Comparison of ENCODE assay signal across 1 cellular context in the genomic region with DNA sequence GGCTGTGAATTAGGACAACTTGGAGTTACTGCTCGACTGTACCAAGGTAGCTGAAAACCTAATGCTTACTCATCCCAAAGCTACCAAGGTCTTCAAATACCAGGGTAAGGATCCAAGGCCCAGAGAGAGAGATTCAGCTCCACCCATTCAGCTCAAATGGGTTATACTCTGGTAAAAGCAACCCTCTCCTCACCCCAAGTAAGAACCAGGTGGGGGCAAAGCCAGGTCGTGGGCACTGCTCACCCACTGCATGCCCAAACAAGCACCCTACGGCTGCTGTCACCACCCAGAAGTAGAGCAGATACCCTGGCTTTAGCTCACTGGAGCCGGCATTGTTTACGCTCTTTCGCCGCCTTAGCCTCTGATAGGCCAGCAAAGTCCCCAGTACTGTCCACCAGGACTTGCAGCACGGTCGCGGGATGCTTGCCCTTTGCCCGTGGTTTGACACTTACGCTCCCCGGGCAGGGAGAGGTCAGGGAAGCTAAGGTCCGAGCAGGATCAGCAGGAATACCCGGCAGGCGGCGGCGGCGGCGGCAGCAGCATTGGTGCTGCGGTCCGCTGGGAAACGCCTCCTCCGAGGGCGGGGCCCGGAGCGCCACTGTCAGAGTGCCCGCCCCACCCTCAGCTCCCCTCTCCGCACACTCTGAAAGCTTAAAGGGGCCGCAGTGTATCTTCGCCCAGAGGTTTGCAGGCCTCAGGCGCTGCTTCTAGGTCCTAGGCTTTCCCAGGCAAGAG.
TF ChIP-seq lines count a peak whose summit lies in the region.

No MANE protein-coding gene starts in this region.

TF ChIP-seq in HepG2, 621 proteins besides CTCF, POLR2A, EP300 and RAD21 (continued from another document and continues in another):
- TF ChIP-seq, protein P1, sequence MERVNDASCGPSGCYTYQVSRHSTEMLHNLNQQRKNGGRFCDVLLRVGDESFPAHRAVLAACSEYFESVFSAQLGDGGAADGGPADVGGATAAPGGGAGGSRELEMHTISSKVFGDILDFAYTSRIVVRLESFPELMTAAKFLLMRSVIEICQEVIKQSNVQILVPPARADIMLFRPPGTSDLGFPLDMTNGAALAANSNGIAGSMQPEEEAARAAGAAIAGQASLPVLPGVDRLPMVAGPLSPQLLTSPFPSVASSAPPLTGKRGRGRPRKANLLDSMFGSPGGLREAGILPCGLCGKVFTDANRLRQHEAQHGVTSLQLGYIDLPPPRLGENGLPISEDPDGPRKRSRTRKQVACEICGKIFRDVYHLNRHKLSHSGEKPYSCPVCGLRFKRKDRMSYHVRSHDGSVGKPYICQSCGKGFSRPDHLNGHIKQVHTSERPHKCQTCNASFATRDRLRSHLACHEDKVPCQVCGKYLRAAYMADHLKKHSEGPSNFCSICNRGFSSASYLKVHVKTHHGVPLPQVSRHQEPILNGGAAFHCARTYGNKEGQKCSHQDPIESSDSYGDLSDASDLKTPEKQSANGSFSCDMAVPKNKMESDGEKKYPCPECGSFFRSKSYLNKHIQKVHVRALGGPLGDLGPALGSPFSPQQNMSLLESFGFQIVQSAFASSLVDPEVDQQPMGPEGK (CRISPR knock-in tag; IDR thresholded peaks at IDR 0.05), result peak; percentile 82
- TF ChIP-seq GFI1 (CRISPR knock-in tag; IDR thresholded peaks at IDR 0.05; ENCODE audit: borderline replicate concordance) (no peak; the same call in 1 of the 2 replicates), RXRB (CRISPR knock-in tag; IDR thresholded peaks at IDR 0.05; ENCODE audit: borderline replicate concordance) (peak; percentile 84), ZBTB7B (CRISPR knock-in tag; IDR thresholded peaks at IDR 0.05) (no peak), U2AF1 (optimal IDR thresholded peaks at IDR 0.05; ENCODE audit: low read depth, low read length) (no peak), TBL1XR1 (IDR thresholded peaks at IDR 0.05; ENCODE audit: borderline replicate concordance, low read length, partially characterized antibody) (peak; percentile 47), ZNF891 (CRISPR knock-in tag; IDR thresholded peaks at IDR 0.05) (peak; percentile 59; the same call in 1 of the 2 replicates), PTBP1 (IDR thresholded peaks at IDR 0.05; ENCODE audit: low read depth, low read length, poor library complexity, severe bottlenecking) (no peak), PHF8 (CRISPR knock-in tag; IDR thresholded peaks at IDR 0.05) (peak; percentile 48), MIXL1 (CRISPR knock-in tag; IDR thresholded peaks at IDR 0.05) (peak; percentile 34; the same call in 1 of the 2 replicates), ZNF232 (CRISPR knock-in tag; IDR thresholded peaks at IDR 0.05; ENCODE audit: borderline replicate concordance) (no peak; the same call in 1 of the 2 replicates), ELF4 (CRISPR knock-in tag; IDR thresholded peaks at IDR 0.05; ENCODE audit: borderline replicate concordance) (no peak), YEATS2 (CRISPR knock-in tag; IDR thresholded peaks at IDR 0.05; ENCODE audit: borderline replicate concordance) (peak; percentile 37; the same call in 1 of the 2 replicates), FOXP1 (IDR thresholded peaks at IDR 0.05) (no peak), FOXP1 (CRISPR knock-in tag; IDR thresholded peaks at IDR 0.05) (peak; percentile 31; the same call in 1 of the 2 replicates), SALL2 (CRISPR knock-in tag; IDR thresholded peaks at IDR 0.05) (no peak), ZNF672 (CRISPR knock-in tag; IDR thresholded peaks at IDR 0.05) (no peak), ZNF138 (CRISPR knock-in tag; IDR thresholded peaks at IDR 0.05; ENCODE audit: low read depth) (no peak), ZNF501 (CRISPR knock-in tag; IDR thresholded peaks at IDR 0.05) (peak; percentile 84), AGO2 (optimal IDR thresholded peaks at IDR 0.05; ENCODE audit: low read depth, low read length) (peak; percentile 64), NFYB (CRISPR knock-in tag; IDR thresholded peaks at IDR 0.05) (peak; percentile 73), SOX6 (IDR thresholded peaks at IDR 0.05) (no peak), SOX6 (CRISPR knock-in tag; IDR thresholded peaks at IDR 0.05) (peak; percentile 85), ZNF562 (CRISPR knock-in tag; IDR thresholded peaks at IDR 0.05; ENCODE audit: borderline replicate concordance) (no peak), ZNF816 (CRISPR knock-in tag; IDR thresholded peaks at IDR 0.05; ENCODE audit: borderline replicate concordance) (no peak), STAT5B (CRISPR knock-in tag; IDR thresholded peaks at IDR 0.05) (no peak), ZSCAN21 (CRISPR knock-in tag; IDR thresholded peaks at IDR 0.05; ENCODE audit: borderline replicate concordance) (no peak; the same call in 1 of the 2 replicates), PHF21A (CRISPR knock-in tag; IDR thresholded peaks at IDR 0.05) (peak; percentile 90), SP1 (IDR thresholded peaks at IDR 0.05) (no peak), SP1 (CRISPR knock-in tag; IDR thresholded peaks at IDR 0.05) (peak; percentile 70)
- TF ChIP-seq, protein P2, sequence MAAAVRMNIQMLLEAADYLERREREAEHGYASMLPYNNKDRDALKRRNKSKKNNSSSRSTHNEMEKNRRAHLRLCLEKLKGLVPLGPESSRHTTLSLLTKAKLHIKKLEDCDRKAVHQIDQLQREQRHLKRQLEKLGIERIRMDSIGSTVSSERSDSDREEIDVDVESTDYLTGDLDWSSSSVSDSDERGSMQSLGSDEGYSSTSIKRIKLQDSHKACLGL (CRISPR knock-in tag; IDR thresholded peaks at IDR 0.05), result no peak
- TF ChIP-seq, protein P3, sequence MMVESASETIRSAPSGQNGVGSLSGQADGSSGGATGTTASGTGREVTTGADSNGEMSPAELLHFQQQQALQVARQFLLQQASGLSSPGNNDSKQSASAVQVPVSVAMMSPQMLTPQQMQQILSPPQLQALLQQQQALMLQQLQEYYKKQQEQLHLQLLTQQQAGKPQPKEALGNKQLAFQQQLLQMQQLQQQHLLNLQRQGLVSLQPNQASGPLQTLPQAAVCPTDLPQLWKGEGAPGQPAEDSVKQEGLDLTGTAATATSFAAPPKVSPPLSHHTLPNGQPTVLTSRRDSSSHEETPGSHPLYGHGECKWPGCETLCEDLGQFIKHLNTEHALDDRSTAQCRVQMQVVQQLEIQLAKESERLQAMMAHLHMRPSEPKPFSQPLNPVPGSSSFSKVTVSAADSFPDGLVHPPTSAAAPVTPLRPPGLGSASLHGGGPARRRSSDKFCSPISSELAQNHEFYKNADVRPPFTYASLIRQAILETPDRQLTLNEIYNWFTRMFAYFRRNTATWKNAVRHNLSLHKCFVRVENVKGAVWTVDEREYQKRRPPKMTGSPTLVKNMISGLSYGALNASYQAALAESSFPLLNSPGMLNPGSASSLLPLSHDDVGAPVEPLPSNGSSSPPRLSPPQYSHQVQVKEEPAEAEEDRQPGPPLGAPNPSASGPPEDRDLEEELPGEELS (CRISPR knock-in tag; IDR thresholded peaks at IDR 0.05), result peak; percentile 82
- TF ChIP-seq, protein P4, sequence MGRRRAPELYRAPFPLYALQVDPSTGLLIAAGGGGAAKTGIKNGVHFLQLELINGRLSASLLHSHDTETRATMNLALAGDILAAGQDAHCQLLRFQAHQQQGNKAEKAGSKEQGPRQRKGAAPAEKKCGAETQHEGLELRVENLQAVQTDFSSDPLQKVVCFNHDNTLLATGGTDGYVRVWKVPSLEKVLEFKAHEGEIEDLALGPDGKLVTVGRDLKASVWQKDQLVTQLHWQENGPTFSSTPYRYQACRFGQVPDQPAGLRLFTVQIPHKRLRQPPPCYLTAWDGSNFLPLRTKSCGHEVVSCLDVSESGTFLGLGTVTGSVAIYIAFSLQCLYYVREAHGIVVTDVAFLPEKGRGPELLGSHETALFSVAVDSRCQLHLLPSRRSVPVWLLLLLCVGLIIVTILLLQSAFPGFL (CRISPR knock-in tag; IDR thresholded peaks at IDR 0.05), result no peak
- TF ChIP-seq, protein P5, sequence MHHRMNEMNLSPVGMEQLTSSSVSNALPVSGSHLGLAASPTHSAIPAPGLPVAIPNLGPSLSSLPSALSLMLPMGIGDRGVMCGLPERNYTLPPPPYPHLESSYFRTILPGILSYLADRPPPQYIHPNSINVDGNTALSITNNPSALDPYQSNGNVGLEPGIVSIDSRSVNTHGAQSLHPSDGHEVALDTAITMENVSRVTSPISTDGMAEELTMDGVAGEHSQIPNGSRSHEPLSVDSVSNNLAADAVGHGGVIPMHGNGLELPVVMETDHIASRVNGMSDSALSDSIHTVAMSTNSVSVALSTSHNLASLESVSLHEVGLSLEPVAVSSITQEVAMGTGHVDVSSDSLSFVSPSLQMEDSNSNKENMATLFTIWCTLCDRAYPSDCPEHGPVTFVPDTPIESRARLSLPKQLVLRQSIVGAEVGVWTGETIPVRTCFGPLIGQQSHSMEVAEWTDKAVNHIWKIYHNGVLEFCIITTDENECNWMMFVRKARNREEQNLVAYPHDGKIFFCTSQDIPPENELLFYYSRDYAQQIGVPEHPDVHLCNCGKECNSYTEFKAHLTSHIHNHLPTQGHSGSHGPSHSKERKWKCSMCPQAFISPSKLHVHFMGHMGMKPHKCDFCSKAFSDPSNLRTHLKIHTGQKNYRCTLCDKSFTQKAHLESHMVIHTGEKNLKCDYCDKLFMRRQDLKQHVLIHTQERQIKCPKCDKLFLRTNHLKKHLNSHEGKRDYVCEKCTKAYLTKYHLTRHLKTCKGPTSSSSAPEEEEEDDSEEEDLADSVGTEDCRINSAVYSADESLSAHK (CRISPR knock-in tag; IDR thresholded peaks at IDR 0.05; ENCODE audit: borderline replicate concordance), result no peak
- TF ChIP-seq, protein P6, sequence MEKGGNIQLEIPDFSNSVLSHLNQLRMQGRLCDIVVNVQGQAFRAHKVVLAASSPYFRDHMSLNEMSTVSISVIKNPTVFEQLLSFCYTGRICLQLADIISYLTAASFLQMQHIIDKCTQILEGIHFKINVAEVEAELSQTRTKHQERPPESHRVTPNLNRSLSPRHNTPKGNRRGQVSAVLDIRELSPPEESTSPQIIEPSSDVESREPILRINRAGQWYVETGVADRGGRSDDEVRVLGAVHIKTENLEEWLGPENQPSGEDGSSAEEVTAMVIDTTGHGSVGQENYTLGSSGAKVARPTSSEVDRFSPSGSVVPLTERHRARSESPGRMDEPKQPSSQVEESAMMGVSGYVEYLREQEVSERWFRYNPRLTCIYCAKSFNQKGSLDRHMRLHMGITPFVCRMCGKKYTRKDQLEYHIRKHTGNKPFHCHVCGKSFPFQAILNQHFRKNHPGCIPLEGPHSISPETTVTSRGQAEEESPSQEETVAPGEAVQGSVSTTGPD (CRISPR knock-in tag; IDR thresholded peaks at IDR 0.05), result no peak
- TF ChIP-seq, protein P7, sequence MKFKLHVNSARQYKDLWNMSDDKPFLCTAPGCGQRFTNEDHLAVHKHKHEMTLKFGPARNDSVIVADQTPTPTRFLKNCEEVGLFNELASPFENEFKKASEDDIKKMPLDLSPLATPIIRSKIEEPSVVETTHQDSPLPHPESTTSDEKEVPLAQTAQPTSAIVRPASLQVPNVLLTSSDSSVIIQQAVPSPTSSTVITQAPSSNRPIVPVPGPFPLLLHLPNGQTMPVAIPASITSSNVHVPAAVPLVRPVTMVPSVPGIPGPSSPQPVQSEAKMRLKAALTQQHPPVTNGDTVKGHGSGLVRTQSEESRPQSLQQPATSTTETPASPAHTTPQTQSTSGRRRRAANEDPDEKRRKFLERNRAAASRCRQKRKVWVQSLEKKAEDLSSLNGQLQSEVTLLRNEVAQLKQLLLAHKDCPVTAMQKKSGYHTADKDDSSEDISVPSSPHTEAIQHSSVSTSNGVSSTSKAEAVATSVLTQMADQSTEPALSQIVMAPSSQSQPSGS (CRISPR knock-in tag; IDR thresholded peaks at IDR 0.05), result peak; percentile 51; the same call in 1 of the 2 replicates
- TF ChIP-seq, protein P8, sequence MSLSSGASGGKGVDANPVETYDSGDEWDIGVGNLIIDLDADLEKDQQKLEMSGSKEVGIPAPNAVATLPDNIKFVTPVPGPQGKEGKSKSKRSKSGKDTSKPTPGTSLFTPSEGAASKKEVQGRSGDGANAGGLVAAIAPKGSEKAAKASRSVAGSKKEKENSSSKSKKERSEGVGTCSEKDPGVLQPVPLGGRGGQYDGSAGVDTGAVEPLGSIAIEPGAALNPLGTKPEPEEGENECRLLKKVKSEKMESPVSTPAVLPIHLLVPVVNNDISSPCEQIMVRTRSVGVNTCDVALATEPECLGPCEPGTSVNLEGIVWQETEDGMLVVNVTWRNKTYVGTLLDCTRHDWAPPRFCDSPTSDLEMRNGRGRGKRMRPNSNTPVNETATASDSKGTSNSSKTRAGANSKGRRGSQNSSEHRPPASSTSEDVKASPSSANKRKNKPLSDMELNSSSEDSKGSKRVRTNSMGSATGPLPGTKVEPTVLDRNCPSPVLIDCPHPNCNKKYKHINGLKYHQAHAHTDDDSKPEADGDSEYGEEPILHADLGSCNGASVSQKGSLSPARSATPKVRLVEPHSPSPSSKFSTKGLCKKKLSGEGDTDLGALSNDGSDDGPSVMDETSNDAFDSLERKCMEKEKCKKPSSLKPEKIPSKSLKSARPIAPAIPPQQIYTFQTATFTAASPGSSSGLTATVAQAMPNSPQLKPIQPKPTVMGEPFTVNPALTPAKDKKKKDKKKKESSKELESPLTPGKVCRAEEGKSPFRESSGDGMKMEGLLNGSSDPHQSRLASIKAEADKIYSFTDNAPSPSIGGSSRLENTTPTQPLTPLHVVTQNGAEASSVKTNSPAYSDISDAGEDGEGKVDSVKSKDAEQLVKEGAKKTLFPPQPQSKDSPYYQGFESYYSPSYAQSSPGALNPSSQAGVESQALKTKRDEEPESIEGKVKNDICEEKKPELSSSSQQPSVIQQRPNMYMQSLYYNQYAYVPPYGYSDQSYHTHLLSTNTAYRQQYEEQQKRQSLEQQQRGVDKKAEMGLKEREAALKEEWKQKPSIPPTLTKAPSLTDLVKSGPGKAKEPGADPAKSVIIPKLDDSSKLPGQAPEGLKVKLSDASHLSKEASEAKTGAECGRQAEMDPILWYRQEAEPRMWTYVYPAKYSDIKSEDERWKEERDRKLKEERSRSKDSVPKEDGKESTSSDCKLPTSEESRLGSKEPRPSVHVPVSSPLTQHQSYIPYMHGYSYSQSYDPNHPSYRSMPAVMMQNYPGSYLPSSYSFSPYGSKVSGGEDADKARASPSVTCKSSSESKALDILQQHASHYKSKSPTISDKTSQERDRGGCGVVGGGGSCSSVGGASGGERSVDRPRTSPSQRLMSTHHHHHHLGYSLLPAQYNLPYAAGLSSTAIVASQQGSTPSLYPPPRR (CRISPR knock-in tag; IDR thresholded peaks at IDR 0.05; ENCODE audit: borderline replicate concordance), result no peak; the same call in 1 of the 2 replicates
- TF ChIP-seq, protein P9, sequence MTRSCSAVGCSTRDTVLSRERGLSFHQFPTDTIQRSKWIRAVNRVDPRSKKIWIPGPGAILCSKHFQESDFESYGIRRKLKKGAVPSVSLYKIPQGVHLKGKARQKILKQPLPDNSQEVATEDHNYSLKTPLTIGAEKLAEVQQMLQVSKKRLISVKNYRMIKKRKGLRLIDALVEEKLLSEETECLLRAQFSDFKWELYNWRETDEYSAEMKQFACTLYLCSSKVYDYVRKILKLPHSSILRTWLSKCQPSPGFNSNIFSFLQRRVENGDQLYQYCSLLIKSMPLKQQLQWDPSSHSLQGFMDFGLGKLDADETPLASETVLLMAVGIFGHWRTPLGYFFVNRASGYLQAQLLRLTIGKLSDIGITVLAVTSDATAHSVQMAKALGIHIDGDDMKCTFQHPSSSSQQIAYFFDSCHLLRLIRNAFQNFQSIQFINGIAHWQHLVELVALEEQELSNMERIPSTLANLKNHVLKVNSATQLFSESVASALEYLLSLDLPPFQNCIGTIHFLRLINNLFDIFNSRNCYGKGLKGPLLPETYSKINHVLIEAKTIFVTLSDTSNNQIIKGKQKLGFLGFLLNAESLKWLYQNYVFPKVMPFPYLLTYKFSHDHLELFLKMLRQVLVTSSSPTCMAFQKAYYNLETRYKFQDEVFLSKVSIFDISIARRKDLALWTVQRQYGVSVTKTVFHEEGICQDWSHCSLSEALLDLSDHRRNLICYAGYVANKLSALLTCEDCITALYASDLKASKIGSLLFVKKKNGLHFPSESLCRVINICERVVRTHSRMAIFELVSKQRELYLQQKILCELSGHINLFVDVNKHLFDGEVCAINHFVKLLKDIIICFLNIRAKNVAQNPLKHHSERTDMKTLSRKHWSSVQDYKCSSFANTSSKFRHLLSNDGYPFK (CRISPR knock-in tag; IDR thresholded peaks at IDR 0.05; ENCODE audit: borderline replicate concordance), result peak; percentile 30; the same call in 1 of the 2 replicates
